In the genomic region with DNA sequence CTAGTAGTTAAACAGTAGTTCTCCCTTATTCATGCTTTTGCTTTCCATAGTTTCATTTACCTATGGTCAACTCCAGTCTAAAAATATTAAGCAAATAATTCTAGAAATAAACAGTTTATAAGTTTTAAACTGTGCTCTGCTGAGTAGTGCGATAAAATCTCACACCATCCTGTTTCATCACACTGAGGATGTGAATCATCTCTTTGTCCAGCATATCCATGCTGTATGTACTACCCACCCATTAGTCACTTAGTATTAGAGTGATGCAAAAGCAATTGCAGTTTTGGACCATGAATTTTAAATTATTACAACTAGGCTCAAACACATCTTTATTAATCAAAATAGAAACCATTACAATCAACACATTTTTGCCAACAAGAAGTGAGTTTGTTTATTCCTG, we compare ENCODE assay signal across 1 cellular context.
TF ChIP-seq lines count a peak whose summit lies in the region.

No MANE protein-coding gene starts in this region.

TF ChIP-seq in K562, 482 proteins besides CTCF, POLR2A, EP300 and RAD21 (continued from another document):
- TF ChIP-seq, protein P1, sequence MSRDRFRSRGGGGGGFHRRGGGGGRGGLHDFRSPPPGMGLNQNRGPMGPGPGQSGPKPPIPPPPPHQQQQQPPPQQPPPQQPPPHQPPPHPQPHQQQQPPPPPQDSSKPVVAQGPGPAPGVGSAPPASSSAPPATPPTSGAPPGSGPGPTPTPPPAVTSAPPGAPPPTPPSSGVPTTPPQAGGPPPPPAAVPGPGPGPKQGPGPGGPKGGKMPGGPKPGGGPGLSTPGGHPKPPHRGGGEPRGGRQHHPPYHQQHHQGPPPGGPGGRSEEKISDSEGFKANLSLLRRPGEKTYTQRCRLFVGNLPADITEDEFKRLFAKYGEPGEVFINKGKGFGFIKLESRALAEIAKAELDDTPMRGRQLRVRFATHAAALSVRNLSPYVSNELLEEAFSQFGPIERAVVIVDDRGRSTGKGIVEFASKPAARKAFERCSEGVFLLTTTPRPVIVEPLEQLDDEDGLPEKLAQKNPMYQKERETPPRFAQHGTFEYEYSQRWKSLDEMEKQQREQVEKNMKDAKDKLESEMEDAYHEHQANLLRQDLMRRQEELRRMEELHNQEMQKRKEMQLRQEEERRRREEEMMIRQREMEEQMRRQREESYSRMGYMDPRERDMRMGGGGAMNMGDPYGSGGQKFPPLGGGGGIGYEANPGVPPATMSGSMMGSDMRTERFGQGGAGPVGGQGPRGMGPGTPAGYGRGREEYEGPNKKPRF (IDR thresholded peaks at IDR 0.05; ENCODE audit: low read depth, low read length) = no peak
- TF ChIP-seq HOXB6 (CRISPR knock-in tag; IDR thresholded peaks at IDR 0.05; ENCODE audit: borderline replicate concordance) (no peak), CEBPG (CRISPR knock-in tag; IDR thresholded peaks at IDR 0.05) (no peak), CEBPG (tag; conservative IDR thresholded peaks at IDR 0.05 in 1 of 2, IDR thresholded peaks at IDR 0.05 in 1 of 2) (peak in 1 of 2 experiments; percentile 67; a peak in 2 of 4 replicates), MEF2D (tag; conservative IDR thresholded peaks at IDR 0.05; ENCODE audit: low read depth) (no peak), ZNF79 (CRISPR knock-in tag; IDR thresholded peaks at IDR 0.05; ENCODE audit: low read depth) (no peak), PTBP1 (IDR thresholded peaks at IDR 0.05; ENCODE audit: low read depth, low read length) (no peak), MEF2A (IDR thresholded peaks at IDR 0.05; ENCODE audit: control insufficient read depth, low read depth, low read length) (no peak), SMARCA4 (IDR thresholded peaks at IDR 0.05) (0 out of 2 replicates have a peak, but pooled peaks have one; percentile 24), ZNF3 (CRISPR knock-in tag; IDR thresholded peaks at IDR 0.05) (no peak), ZNF445 (CRISPR knock-in tag; IDR thresholded peaks at IDR 0.05; ENCODE audit: low read depth) (no peak), TRIM24 (IDR thresholded peaks at IDR 0.05) (peak; percentile 60 to 71; a peak in 2 of 4 replicates), ZNF174 (CRISPR knock-in tag; IDR thresholded peaks at IDR 0.05) (no peak)
- TF ChIP-seq, protein P2, sequence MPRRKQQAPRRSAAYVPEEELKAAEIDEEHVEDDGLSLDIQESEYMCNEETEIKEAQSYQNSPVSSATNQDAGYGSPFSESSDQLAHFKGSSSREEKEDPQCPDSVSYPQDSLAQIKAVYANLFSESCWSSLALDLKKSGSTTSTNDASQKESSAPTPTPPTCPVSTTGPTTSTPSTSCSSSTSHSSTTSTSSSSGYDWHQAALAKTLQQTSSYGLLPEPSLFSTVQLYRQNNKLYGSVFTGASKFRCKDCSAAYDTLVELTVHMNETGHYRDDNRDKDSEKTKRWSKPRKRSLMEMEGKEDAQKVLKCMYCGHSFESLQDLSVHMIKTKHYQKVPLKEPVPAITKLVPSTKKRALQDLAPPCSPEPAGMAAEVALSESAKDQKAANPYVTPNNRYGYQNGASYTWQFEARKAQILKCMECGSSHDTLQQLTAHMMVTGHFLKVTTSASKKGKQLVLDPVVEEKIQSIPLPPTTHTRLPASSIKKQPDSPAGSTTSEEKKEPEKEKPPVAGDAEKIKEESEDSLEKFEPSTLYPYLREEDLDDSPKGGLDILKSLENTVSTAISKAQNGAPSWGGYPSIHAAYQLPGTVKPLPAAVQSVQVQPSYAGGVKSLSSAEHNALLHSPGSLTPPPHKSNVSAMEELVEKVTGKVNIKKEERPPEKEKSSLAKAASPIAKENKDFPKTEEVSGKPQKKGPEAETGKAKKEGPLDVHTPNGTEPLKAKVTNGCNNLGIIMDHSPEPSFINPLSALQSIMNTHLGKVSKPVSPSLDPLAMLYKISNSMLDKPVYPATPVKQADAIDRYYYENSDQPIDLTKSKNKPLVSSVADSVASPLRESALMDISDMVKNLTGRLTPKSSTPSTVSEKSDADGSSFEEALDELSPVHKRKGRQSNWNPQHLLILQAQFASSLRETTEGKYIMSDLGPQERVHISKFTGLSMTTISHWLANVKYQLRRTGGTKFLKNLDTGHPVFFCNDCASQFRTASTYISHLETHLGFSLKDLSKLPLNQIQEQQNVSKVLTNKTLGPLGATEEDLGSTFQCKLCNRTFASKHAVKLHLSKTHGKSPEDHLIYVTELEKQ (CRISPR knock-in tag; IDR thresholded peaks at IDR 0.05) = no peak
- TF ChIP-seq, protein P3, sequence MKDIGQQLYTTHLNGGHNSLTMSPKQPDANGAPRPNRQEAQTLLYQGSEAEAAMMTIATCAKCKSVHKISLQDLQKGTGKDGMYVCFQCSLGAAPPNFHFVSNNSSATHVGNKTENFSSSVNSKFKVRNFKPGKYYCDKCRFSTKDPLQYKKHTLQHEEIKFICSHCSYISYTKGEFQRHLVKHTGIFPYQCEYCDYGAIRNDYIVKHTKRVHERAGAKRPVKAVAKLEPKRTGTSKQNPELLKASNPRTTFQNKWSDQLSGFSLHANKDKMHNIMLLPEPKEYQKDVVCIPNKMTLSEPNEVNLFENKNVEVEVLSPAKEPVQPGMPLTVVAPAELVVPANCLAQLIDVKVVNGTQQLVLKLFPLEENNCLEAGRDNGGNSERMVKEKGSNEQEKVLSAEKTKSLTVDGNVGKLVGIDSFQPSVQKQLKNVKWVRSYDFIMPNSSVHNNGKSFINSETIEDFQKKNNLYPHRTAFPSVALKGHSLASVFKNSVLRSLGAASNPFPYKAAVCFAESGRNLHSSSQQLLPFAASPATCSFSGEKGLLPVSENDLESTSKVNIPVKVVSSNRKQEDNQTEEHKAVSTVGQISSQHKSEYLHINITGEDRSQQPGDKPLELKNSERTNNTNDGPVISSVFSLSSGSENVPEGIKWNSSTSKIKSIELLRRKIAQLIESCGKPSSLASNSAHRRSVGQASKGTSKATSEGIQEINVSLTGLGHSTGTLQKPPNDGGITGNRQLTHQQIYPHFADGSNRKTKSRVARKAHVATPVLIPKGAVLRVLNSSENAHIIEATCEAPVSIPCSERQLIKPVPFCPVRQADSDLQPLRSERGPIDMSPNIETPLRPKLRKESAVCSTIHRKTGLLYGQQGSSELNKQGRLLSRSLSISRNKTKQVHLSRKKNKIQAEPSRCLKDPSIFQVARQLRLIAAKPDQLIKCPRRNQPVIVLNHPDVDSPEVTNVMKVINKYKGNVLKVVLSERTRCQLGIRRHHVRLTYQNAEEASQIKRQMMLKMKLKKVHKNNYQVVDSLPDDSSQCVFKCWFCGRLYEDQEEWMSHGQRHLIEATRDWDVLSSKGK (CRISPR knock-in tag; IDR thresholded peaks at IDR 0.05) = no peak
- TF ChIP-seq, protein P4, sequence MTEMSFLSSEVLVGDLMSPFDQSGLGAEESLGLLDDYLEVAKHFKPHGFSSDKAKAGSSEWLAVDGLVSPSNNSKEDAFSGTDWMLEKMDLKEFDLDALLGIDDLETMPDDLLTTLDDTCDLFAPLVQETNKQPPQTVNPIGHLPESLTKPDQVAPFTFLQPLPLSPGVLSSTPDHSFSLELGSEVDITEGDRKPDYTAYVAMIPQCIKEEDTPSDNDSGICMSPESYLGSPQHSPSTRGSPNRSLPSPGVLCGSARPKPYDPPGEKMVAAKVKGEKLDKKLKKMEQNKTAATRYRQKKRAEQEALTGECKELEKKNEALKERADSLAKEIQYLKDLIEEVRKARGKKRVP (CRISPR knock-in tag; IDR thresholded peaks at IDR 0.05) = no peak
- TF ChIP-seq, protein P5, sequence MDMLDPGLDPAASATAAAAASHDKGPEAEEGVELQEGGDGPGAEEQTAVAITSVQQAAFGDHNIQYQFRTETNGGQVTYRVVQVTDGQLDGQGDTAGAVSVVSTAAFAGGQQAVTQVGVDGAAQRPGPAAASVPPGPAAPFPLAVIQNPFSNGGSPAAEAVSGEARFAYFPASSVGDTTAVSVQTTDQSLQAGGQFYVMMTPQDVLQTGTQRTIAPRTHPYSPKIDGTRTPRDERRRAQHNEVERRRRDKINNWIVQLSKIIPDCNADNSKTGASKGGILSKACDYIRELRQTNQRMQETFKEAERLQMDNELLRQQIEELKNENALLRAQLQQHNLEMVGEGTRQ (CRISPR knock-in tag; IDR thresholded peaks at IDR 0.05) = no peak
